ENCODE assay signal across 30 cellular contexts in the genomic region with DNA sequence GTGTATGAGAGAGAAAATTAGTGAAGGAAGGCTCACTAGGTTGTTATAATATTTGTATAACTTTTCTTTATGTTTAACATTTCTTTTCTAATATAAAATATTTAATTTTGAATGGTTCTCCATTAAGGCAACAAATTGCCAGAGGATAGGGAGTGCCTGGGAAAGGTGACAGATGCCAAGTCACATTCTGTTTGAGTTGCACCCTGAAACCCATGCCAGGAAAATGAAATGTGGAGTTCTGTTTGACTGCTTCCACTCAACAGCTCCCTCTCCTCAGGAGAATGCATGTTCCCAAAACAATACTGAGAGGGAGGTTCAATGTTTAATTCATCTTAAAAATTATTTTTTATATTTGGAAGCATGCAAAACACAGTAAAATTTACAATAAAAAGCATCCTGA. TPM values are rescaled to one million over a fixed set of nuclear protein-coding genes. Genes with fewer than 3 reads are reported as not detected.
"Had no signal": no experiment of that assay in that cellular context is flagged by ENCODE, and none has a peak within 500 bp of the region (broad histone marks: within the 10 kb centered on the region; RNA-seq: fewer than 3 reads in every experiment).

No MANE protein-coding gene starts in this region.

- ATAC-seq: Panc1, Right ventricle myocardium inferior had no signal

- H3K4me3 ChIP-seq: PC-9, SJSA1 had no signal

- H3K27me3 ChIP-seq: SJSA1 had no signal

- H3K9ac ChIP-seq: KMS-11, SK-N-SH had no signal

- H3K27ac ChIP-seq: KMS-11, PC-9, RWPE1, SJSA1 had no signal

- DNase-seq: Karpas-422, KBM-7, MM.1S, MV-4-11, NCI-H1092, NCI-H1105, NCI-H1417 treated with DMSO at 0.1 percent for 48 hours, NCI-H1436 treated with DMSO at 0.1 percent for 48 hours, NCI-H1694 treated with DMSO at 0.1 percent for 48 hours, NCI-H187 treated with DMSO at 0.1 percent for 48 hours, NCI-H2029, NCI-H2081, NCI-H2227 treated with DMSO at 0.1 percent for 48 hours, NCI-H345, NCI-H446, NCI-H510A treated with DMSO at 0.1 percent for 48 hours, NCI-H524 treated with DMSO at 0.1 percent for 48 hours, NCI-H526 treated with DMSO at 0.1 percent for 48 hours, NCI-H774, PC-9, SHP77 treated with DMSO at 0.1 percent for 48 hours, SK-N-SH, SW 1271 had no signal

- H3K9me3 ChIP-seq: SJSA1, SK-N-SH had no signal

- FAIRE-seq: RCC 7860 had no signal

- H3K36me3 ChIP-seq: SJSA1 had no signal

- H3K4me1 ChIP-seq: SJSA1 had no signal

RNA-seq across cellular contexts. Expression of gene TUBA8, which starts 33.5 kb away (rescaled TPM):
- total RNA-seq: MCF 10A had no signal
